Comparison of ENCODE assay signal across 1 cellular context in the genomic region with DNA sequence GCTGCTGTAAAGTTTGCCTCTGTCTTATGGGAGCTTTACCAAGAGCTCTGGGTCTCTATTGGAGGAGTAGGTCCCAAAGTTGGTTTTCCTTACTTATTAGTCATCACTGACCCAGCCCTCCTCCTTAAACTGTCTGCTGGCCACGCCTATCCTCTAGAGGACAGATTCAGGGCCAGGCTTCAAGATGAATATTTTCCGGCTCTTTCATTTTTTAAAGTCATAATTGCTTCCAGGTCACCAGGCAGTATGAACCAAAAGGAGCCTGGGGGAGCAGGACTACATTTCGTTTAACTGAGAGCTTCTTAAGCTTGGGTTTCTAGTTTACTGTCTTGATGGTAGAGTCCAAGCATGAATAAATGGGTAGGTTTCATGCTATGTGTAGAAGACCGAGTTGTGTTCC.
TF ChIP-seq lines count a peak whose summit lies in the region.

No MANE protein-coding gene starts in this region.

TF ChIP-seq in K562, 482 proteins besides CTCF, POLR2A, EP300 and RAD21 (continued from another document and continues in another):
- TF ChIP-seq, protein P1, sequence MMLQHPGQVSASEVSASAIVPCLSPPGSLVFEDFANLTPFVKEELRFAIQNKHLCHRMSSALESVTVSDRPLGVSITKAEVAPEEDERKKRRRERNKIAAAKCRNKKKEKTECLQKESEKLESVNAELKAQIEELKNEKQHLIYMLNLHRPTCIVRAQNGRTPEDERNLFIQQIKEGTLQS (IDR thresholded peaks at IDR 0.05) = peak; percentile 48
- TF ChIP-seq, protein P1 (CRISPR knock-in tag; conservative IDR thresholded peaks at IDR 0.05) = no peak
- TF ChIP-seq ZNF431 (CRISPR knock-in tag; IDR thresholded peaks at IDR 0.05) (no peak), ZBTB7A (IDR thresholded peaks at IDR 0.05; ENCODE audit: borderline replicate concordance, control insufficient read depth, low read depth, low read length) (no peak), HNRNPH1 (optimal IDR thresholded peaks at IDR 0.05; ENCODE audit: low read depth, low read length) (no peak), SMARCA5 (IDR thresholded peaks at IDR 0.05) (no peak), GABPA (tag; conservative IDR thresholded peaks at IDR 0.05; ENCODE audit: low read depth) (peak; percentile 64), STAG1 (CRISPR knock-in tag; IDR thresholded peaks at IDR 0.05; ENCODE audit: borderline replicate concordance) (no peak), GTF2E2 (tag; IDR thresholded peaks at IDR 0.05) (no peak), SREBF2 (CRISPR knock-in tag; IDR thresholded peaks at IDR 0.05) (no peak), NELFE (IDR thresholded peaks at IDR 0.05; ENCODE audit: insufficient read depth, insufficient read length) (no peak), ZNF830 (CRISPR knock-in tag; IDR thresholded peaks at IDR 0.05) (no peak), SMAD4 (CRISPR knock-in tag; conservative IDR thresholded peaks at IDR 0.05) (no peak), THRAP3 (IDR thresholded peaks at IDR 0.05; ENCODE audit: borderline replicate concordance) (no peak), EZH2 (IDR thresholded peaks at IDR 0.05; ENCODE audit: borderline replicate concordance, low read depth, low read length) (no peak), CAMTA2 (CRISPR knock-in tag; conservative IDR thresholded peaks at IDR 0.05) (no peak), NR2C1 (IDR thresholded peaks at IDR 0.05) (peak; percentile 62; the same call in 1 of the 2 replicates), NR2C1 (tag; IDR thresholded peaks at IDR 0.05) (peak; percentile 78), ZNF133 (CRISPR knock-in tag; IDR thresholded peaks at IDR 0.05) (no peak), HNRNPLL (IDR thresholded peaks at IDR 0.05; ENCODE audit: low read depth, low read length, poor library complexity, severe bottlenecking) (no peak), ZNF717 (CRISPR knock-in tag; IDR thresholded peaks at IDR 0.05) (no peak), SRSF9 (IDR thresholded peaks at IDR 0.05; ENCODE audit: borderline replicate concordance, low read depth, low read length) (no peak), ETS2 (tag; IDR thresholded peaks at IDR 0.05; ENCODE audit: borderline replicate concordance, poor library complexity, severe bottlenecking) (no peak), RBFOX2 (IDR thresholded peaks at IDR 0.05; ENCODE audit: low read depth, low read length) (no peak), SAFB (IDR thresholded peaks at IDR 0.05; ENCODE audit: borderline replicate concordance, low read depth, low read length) (no peak), HDAC3 (IDR thresholded peaks at IDR 0.05; ENCODE audit: borderline replicate concordance, partially characterized antibody) (no peak), ZC3H11A (IDR thresholded peaks at IDR 0.05; ENCODE audit: low read depth, low read length) (no peak), ZNF140 (CRISPR knock-in tag; IDR thresholded peaks at IDR 0.05) (no peak)
- TF ChIP-seq, protein P2, sequence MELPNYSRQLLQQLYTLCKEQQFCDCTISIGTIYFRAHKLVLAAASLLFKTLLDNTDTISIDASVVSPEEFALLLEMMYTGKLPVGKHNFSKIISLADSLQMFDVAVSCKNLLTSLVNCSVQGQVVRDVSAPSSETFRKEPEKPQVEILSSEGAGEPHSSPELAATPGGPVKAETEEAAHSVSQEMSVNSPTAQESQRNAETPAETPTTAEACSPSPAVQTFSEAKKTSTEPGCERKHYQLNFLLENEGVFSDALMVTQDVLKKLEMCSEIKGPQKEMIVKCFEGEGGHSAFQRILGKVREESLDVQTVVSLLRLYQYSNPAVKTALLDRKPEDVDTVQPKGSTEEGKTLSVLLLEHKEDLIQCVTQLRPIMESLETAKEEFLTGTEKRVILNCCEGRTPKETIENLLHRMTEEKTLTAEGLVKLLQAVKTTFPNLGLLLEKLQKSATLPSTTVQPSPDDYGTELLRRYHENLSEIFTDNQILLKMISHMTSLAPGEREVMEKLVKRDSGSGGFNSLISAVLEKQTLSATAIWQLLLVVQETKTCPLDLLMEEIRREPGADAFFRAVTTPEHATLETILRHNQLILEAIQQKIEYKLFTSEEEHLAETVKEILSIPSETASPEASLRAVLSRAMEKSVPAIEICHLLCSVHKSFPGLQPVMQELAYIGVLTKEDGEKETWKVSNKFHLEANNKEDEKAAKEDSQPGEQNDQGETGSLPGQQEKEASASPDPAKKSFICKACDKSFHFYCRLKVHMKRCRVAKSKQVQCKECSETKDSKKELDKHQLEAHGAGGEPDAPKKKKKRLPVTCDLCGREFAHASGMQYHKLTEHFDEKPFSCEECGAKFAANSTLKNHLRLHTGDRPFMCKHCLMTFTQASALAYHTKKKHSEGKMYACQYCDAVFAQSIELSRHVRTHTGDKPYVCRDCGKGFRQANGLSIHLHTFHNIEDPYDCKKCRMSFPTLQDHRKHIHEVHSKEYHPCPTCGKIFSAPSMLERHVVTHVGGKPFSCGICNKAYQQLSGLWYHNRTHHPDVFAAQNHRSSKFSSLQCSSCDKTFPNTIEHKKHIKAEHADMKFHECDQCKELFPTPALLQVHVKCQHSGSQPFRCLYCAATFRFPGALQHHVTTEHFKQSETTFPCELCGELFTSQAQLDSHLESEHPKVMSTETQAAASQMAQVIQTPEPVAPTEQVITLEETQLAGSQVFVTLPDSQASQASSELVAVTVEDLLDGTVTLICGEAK (IDR thresholded peaks at IDR 0.05) = no peak
- TF ChIP-seq, protein P2 (CRISPR knock-in tag; IDR thresholded peaks at IDR 0.05) = no peak
- TF ChIP-seq, protein P3, sequence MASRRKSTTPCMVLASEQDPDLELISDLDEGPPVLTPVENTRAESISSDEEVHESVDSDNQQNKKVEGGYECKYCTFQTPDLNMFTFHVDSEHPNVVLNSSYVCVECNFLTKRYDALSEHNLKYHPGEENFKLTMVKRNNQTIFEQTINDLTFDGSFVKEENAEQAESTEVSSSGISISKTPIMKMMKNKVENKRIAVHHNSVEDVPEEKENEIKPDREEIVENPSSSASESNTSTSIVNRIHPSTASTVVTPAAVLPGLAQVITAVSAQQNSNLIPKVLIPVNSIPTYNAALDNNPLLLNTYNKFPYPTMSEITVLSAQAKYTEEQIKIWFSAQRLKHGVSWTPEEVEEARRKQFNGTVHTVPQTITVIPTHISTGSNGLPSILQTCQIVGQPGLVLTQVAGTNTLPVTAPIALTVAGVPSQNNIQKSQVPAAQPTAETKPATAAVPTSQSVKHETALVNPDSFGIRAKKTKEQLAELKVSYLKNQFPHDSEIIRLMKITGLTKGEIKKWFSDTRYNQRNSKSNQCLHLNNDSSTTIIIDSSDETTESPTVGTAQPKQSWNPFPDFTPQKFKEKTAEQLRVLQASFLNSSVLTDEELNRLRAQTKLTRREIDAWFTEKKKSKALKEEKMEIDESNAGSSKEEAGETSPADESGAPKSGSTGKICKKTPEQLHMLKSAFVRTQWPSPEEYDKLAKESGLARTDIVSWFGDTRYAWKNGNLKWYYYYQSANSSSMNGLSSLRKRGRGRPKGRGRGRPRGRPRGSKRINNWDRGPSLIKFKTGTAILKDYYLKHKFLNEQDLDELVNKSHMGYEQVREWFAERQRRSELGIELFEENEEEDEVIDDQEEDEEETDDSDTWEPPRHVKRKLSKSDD (conservative IDR thresholded peaks at IDR 0.05; ENCODE audit: low read length) = no peak
- TF ChIP-seq, protein P4, sequence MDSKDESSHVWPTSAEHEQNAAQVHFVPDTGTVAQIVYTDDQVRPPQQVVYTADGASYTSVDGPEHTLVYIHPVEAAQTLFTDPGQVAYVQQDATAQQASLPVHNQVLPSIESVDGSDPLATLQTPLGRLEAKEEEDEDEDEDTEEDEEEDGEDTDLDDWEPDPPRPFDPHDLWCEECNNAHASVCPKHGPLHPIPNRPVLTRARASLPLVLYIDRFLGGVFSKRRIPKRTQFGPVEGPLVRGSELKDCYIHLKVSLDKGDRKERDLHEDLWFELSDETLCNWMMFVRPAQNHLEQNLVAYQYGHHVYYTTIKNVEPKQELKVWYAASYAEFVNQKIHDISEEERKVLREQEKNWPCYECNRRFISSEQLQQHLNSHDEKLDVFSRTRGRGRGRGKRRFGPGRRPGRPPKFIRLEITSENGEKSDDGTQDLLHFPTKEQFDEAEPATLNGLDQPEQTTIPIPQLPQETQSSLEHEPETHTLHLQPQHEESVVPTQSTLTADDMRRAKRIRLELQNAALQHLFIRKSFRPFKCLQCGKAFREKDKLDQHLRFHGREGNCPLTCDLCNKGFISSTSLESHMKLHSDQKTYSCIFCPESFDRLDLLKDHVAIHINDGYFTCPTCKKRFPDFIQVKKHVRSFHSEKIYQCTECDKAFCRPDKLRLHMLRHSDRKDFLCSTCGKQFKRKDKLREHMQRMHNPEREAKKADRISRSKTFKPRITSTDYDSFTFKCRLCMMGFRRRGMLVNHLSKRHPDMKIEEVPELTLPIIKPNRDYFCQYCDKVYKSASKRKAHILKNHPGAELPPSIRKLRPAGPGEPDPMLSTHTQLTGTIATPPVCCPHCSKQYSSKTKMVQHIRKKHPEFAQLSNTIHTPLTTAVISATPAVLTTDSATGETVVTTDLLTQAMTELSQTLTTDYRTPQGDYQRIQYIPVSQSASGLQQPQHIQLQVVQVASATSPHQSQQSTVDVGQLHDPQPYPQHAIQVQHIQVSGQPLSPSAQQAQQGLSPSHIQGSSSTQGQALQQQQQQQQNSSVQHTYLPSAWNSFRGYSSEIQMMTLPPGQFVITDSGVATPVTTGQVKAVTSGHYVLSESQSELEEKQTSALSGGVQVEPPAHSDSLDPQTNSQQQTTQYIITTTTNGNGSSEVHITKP (IDR thresholded peaks at IDR 0.05; ENCODE audit: partially characterized antibody) = peak; percentile 68
- TF ChIP-seq, protein P5, sequence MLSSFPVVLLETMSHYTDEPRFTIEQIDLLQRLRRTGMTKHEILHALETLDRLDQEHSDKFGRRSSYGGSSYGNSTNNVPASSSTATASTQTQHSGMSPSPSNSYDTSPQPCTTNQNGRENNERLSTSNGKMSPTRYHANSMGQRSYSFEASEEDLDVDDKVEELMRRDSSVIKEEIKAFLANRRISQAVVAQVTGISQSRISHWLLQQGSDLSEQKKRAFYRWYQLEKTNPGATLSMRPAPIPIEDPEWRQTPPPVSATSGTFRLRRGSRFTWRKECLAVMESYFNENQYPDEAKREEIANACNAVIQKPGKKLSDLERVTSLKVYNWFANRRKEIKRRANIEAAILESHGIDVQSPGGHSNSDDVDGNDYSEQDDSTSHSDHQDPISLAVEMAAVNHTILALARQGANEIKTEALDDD (IDR thresholded peaks at IDR 0.05) = peak; percentile 42; the same call in 1 of the 2 replicates
- TF ChIP-seq, protein P6, sequence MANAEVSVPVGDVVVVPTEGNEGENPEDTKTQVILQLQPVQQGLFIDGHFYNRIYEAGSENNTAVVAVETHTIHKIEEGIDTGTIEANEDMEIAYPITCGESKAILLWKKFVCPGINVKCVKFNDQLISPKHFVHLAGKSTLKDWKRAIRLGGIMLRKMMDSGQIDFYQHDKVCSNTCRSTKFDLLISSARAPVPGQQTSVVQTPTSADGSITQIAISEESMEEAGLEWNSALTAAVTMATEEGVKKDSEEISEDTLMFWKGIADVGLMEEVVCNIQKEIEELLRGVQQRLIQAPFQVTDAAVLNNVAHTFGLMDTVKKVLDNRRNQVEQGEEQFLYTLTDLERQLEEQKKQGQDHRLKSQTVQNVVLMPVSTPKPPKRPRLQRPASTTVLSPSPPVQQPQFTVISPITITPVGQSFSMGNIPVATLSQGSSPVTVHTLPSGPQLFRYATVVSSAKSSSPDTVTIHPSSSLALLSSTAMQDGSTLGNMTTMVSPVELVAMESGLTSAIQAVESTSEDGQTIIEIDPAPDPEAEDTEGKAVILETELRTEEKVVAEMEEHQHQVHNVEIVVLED (CRISPR knock-in tag; IDR thresholded peaks at IDR 0.05) = no peak
- TF ChIP-seq, protein P7, sequence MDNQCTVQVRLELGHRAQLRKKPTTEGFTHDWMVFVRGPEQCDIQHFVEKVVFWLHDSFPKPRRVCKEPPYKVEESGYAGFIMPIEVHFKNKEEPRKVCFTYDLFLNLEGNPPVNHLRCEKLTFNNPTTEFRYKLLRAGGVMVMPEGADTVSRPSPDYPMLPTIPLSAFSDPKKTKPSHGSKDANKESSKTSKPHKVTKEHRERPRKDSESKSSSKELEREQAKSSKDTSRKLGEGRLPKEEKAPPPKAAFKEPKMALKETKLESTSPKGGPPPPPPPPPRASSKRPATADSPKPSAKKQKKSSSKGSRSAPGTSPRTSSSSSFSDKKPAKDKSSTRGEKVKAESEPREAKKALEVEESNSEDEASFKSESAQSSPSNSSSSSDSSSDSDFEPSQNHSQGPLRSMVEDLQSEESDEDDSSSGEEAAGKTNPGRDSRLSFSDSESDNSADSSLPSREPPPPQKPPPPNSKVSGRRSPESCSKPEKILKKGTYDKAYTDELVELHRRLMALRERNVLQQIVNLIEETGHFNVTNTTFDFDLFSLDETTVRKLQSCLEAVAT (IDR thresholded peaks at IDR 0.05) = no peak
